ENCODE assay signal across 1 cellular context in genomic region chr4:129113438-129113837, GRCh38.
TF ChIP-seq lines count a peak whose summit lies in the region.

No MANE protein-coding gene starts in this region.

TF ChIP-seq in GM23338, 12 proteins besides CTCF, POLR2A, EP300 and RAD21:
- TF ChIP-seq, protein P1, sequence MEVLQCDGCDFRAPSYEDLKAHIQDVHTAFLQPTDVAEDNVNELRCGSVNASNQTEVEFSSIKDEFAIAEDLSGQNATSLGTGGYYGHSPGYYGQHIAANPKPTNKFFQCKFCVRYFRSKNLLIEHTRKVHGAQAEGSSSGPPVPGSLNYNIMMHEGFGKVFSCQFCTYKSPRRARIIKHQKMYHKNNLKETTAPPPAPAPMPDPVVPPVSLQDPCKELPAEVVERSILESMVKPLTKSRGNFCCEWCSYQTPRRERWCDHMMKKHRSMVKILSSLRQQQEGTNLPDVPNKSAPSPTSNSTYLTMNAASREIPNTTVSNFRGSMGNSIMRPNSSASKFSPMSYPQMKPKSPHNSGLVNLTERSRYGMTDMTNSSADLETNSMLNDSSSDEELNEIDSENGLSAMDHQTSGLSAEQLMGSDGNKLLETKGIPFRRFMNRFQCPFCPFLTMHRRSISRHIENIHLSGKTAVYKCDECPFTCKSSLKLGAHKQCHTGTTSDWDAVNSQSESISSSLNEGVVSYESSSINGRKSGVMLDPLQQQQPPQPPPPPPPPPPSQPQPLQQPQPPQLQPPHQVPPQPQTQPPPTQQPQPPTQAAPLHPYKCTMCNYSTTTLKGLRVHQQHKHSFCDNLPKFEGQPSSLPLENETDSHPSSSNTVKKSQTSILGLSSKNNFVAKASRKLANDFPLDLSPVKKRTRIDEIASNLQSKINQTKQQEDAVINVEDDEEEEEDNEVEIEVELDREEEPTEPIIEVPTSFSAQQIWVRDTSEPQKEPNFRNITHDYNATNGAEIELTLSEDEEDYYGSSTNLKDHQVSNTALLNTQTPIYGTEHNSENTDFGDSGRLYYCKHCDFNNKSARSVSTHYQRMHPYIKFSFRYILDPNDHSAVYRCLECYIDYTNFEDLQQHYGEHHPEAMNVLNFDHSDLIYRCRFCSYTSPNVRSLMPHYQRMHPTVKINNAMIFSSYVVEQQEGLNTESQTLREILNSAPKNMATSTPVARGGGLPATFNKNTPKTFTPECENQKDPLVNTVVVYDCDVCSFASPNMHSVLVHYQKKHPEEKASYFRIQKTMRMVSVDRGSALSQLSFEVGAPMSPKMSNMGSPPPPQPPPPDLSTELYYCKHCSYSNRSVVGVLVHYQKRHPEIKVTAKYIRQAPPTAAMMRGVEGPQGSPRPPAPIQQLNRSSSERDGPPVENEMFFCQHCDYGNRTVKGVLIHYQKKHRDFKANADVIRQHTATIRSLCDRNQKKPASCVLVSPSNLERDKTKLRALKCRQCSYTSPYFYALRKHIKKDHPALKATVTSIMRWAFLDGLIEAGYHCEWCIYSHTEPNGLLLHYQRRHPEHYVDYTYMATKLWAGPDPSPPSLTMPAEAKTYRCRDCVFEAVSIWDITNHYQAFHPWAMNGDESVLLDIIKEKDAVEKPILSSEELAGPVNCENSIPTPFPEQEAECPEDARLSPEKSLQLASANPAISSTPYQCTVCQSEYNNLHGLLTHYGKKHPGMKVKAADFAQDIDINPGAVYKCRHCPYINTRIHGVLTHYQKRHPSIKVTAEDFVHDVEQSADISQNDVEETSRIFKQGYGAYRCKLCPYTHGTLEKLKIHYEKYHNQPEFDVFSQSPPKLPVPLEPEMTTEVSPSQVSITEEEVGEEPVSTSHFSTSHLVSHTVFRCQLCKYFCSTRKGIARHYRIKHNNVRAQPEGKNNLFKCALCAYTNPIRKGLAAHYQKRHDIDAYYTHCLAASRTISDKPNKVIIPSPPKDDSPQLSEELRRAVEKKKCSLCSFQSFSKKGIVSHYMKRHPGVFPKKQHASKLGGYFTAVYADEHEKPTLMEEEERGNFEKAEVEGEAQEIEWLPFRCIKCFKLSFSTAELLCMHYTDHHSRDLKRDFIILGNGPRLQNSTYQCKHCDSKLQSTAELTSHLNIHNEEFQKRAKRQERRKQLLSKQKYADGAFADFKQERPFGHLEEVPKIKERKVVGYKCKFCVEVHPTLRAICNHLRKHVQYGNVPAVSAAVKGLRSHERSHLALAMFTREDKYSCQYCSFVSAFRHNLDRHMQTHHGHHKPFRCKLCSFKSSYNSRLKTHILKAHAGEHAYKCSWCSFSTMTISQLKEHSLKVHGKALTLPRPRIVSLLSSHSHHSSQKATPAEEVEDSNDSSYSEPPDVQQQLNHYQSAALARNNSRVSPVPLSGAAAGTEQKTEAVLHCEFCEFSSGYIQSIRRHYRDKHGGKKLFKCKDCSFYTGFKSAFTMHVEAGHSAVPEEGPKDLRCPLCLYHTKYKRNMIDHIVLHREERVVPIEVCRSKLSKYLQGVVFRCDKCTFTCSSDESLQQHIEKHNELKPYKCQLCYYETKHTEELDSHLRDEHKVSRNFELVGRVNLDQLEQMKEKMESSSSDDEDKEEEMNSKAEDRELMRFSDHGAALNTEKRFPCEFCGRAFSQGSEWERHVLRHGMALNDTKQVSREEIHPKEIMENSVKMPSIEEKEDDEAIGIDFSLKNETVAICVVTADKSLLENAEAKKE (CRISPR knock-in tag; IDR thresholded peaks at IDR 0.05), result no peak
- TF ChIP-seq POLR2AphosphoS5 (IDR thresholded peaks at IDR 0.05; ENCODE audit: low read depth) (no peak), STAT1 (IDR thresholded peaks at IDR 0.05; ENCODE audit: unreplicated experiment) (no peak), NANOG (IDR thresholded peaks at IDR 0.05; ENCODE audit: borderline replicate concordance) (no peak), ZNF114 (CRISPR knock-in tag; IDR thresholded peaks at IDR 0.05) (no peak), JUNB (IDR thresholded peaks at IDR 0.05; ENCODE audit: unreplicated experiment) (no peak), REST (IDR thresholded peaks at IDR 0.05; ENCODE audit: unreplicated experiment) (no peak), CREB1 (CRISPR knock-in tag; IDR thresholded peaks at IDR 0.05; ENCODE audit: low read depth) (no peak)
- TF ChIP-seq, protein P2, sequence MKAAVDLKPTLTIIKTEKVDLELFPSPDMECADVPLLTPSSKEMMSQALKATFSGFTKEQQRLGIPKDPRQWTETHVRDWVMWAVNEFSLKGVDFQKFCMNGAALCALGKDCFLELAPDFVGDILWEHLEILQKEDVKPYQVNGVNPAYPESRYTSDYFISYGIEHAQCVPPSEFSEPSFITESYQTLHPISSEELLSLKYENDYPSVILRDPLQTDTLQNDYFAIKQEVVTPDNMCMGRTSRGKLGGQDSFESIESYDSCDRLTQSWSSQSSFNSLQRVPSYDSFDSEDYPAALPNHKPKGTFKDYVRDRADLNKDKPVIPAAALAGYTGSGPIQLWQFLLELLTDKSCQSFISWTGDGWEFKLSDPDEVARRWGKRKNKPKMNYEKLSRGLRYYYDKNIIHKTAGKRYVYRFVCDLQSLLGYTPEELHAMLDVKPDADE (IDR thresholded peaks at IDR 0.05), result no peak
